ENCODE assay signal across 14 cellular contexts in the genomic region with DNA sequence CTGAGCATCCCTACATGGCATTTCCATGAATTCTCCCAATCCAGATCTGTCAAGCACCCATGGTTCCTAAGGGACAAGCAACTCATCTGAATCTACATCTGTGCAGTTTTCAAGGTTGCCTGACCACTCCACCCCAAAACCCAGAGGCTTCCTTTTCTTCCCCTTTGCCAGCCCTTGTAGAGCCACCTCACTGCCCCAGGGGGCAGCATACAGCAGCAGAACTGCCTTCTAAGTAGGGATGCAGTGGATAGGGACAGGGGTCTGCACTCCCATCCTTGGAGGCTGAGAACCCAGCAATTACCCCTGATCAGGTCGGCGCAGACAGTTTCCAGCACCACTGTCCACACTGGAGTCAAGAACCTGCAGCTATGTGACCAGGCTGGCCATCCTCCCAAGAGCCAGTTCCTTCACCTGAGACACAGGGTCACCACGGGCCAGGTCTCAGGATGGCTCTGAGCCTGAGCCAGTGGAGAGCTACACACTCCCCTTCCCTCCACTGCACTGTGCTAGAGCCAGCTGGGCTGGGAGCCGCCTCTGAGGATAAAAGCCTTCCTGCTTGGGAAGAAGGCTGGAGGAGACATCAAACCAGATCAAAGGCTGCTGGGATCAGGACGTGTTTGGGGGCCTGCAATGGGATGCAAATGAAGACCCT.
DNase-seq lines count a peak whose midpoint lies in the region; ATAC-seq, FAIRE-seq and TF ChIP-seq lines count a peak whose summit lies in the region.
"Had no signal": no experiment of that assay in that cellular context is flagged by ENCODE, and none has a peak within 500 bp of the region (broad histone marks: within the 10 kb centered on the region; RNA-seq: fewer than 3 reads in every experiment).

No MANE protein-coding gene starts in this region.

- H3K9ac ChIP-seq in adipocyte (ENCODE audit: low read length), result no peak overlapping the region

- peaks cover 63% of the 10 kb centered on the region for H3K27me3 ChIP-seq in adipocyte (replicated peaks; ENCODE audit: control insufficient read depth, insufficient read depth, low read length)
- H3K27me3 ChIP-seq in SJCRH30, result no peaks in the 10 kb centered on the region
- peaks cover 0 to 29% (median 0%) of the 10 kb centered on the region in 7 donors for H3K27me3 ChIP-seq in spleen (replicated peaks in 1 of 7)

- H3K9me3 Mint-ChIP-seq in Calu3 (ENCODE audit: low read depth, unreplicated experiment) (no peaks in the 10 kb centered on the region), HFFc6 (no peaks in the 10 kb centered on the region)
- H3K9me3 Mint-ChIP-seq: activated B cell treated with CpG ODN at 0.5 μM for 24 hours had no signal

- TF ChIP-seq CTCF in Calu3 (IDR thresholded peaks at IDR 0.05; ENCODE audit: unreplicated experiment) (peak; percentile 65), HFFc6 (IDR thresholded peaks at IDR 0.05) (peak; percentile 63), spleen (IDR thresholded peaks at IDR 0.05 in 8 of 11, conservative IDR thresholded peaks at IDR 0.05 in 3 of 11) (no peak)

- no peak overlapping the region for H3K4me3 Mint-ChIP-seq in Calu3 (ENCODE audit: low read depth, unreplicated experiment)
- H3K4me3 Mint-ChIP-seq in HFFc6, result no peak overlapping the region
- H3K4me3 Mint-ChIP-seq: activated B cell treated with CpG ODN at 0.5 μM for 24 hours; activated naive CD4-positive, alpha-beta T cell treated with anti-CD3 and anti-CD28 coated beads, Interleukin-2, amount 10 ng/mL, durations not matched to agents 7 days and 5 days; stimulated activated naive B cell treated with anti-CD40 and anti-IgM and Interleukin-4, amounts not matched to agents 10 μg/mL and 1 μg/mL and 100 μg/mL, for 72 hours had no signal

- 41 to 64% (median 53%) methylated on average over 5 of the region's 5 CpGs for WGBS in spleen, 5 donors

- H3K4me1 ChIP-seq in adipocyte (ENCODE audit: control insufficient read depth, insufficient read depth, low read length) (no peaks in the 10 kb centered on the region), SJCRH30 (no peaks in the 10 kb centered on the region), spleen (no peaks in the 10 kb centered on the region)

- intact Hi-C loops in Calu3 (cut with micrococcal nuclease; ENCODE audit: unreplicated experiment) (loop anchor here (10.0 kb wide), 1 partner anchor 52 kb away; no protein-coding TSS in a partner anchor), spleen (cut with DNase I; ENCODE audit: low total_unique reads) (no loop called here)

- BruUV-seq in Calu3 (replicated peaks; lab: Mats Ljungman, UMichigan), result no TSS peak

- DNase-seq in Calu3, result peak; percentile 26
- DNase-seq in HFFc6, result no peak
- peak; percentile 6 for DNase-seq in adipocyte (ENCODE audit: low read depth)
- peak; percentile 19 for DNase-seq in kidney tubule cell (ENCODE audit: low spot score)
- no peak for DNase-seq in SJCRH30
- no peak for DNase-seq in spleen
- DNase-seq in HTR-8/SVneo (ENCODE audit: insufficient read length, low spot score), result no peak
- DNase-seq: activated B cell treated with CpG ODN at 0.5 μM for 24 hours; activated naive CD4-positive, alpha-beta T cell treated with anti-CD3 and anti-CD28 coated beads, Interleukin-2, amount 10 ng/mL, durations not matched to agents 7 days and 5 days; KG1; stimulated activated naive B cell treated with anti-CD40 and anti-IgM and Interleukin-4, amounts not matched to agents 10 μg/mL and 1 μg/mL and 100 μg/mL, for 72 hours had no signal

- H3K4me1 Mint-ChIP-seq in Calu3 (ENCODE audit: low read depth, unreplicated experiment) (no peaks in the 10 kb centered on the region), HFFc6 (ENCODE audit: low read depth) (no peaks in the 10 kb centered on the region)
- H3K4me1 Mint-ChIP-seq: activated B cell treated with CpG ODN at 0.5 μM for 24 hours; activated naive CD4-positive, alpha-beta T cell treated with anti-CD3 and anti-CD28 coated beads, Interleukin-2, amount 10 ng/mL, durations not matched to agents 7 days and 5 days; stimulated activated naive B cell treated with anti-CD40 and anti-IgM and Interleukin-4, amounts not matched to agents 10 μg/mL and 1 μg/mL and 100 μg/mL, for 72 hours had no signal

- H3K27ac Mint-ChIP-seq in Calu3 (ENCODE audit: unreplicated experiment) (no peak overlapping the region), HFFc6 (no peak overlapping the region)
- H3K27ac Mint-ChIP-seq: activated B cell treated with CpG ODN at 0.5 μM for 24 hours; activated naive CD4-positive, alpha-beta T cell treated with anti-CD3 and anti-CD28 coated beads, Interleukin-2, amount 10 ng/mL, durations not matched to agents 7 days and 5 days; stimulated activated naive B cell treated with anti-CD40 and anti-IgM and Interleukin-4, amounts not matched to agents 10 μg/mL and 1 μg/mL and 100 μg/mL, for 72 hours had no signal

- H3K27ac ChIP-seq in SJCRH30 (no peak overlapping the region), spleen (no peak overlapping the region)
- H3K27ac ChIP-seq: skin epidermis had no signal

- H3K27me3 Mint-ChIP-seq in Calu3 (ENCODE audit: unreplicated experiment) (peaks cover 100% of the 10 kb centered on the region), HFFc6 (ENCODE audit: insufficient read depth) (peaks cover 22% of the 10 kb centered on the region)

- CTCF ChIA-PET in Calu3 (lab: Charles Lee), result interaction anchor here (0.6 kb wide), 1 partner anchor 96 kb away, joined by 3 read pairs; no protein-coding TSS in a partner anchor

- no peak for FAIRE-seq in HTR-8/SVneo (lab: Jason Lieb, UNC)

- no peak for ATAC-seq in HG03135 (IDR thresholded peaks at IDR 0.05; ENCODE audit: unreplicated experiment)
- ATAC-seq: esophagus mucosa had no signal

- H3K4me3 ChIP-seq in adipocyte (ENCODE audit: low read length) (no peak overlapping the region), SJCRH30 (no peak overlapping the region), spleen (no peak overlapping the region)
- H3K4me3 ChIP-seq: skin epidermis had no signal

- H3K36me3 Mint-ChIP-seq in Calu3 (ENCODE audit: insufficient read depth, unreplicated experiment) (no peaks in the 10 kb centered on the region), HFFc6 (ENCODE audit: low read depth) (no peaks in the 10 kb centered on the region)
- H3K36me3 Mint-ChIP-seq: activated naive CD4-positive, alpha-beta T cell treated with anti-CD3 and anti-CD28 coated beads, Interleukin-2, amount 10 ng/mL, durations not matched to agents 7 days and 5 days; stimulated activated naive B cell treated with anti-CD40 and anti-IgM and Interleukin-4, amounts not matched to agents 10 μg/mL and 1 μg/mL and 100 μg/mL, for 72 hours had no signal

- no peak for TF ChIP-seq POLR2A in spleen (IDR thresholded peaks at IDR 0.05)

- H3K36me3 ChIP-seq in adipocyte (ENCODE audit: control insufficient read depth, insufficient read depth, low read length, severe bottlenecking) (no peaks in the 10 kb centered on the region), SJCRH30 (no peaks in the 10 kb centered on the region), spleen (no peaks in the 10 kb centered on the region)

- H3K9me3 ChIP-seq in adipocyte (ENCODE audit: control insufficient read depth, low read length) (no peaks in the 10 kb centered on the region), SJCRH30 (replicated peaks) (no peaks in the 10 kb centered on the region), spleen (no peaks in the 10 kb centered on the region)

Comparison
In these comparisons a context has a peak if more than half of its experiments do, and no peak if none do; other contexts are left out.
1. DNase-seq: peak in Calu3 (single experiment), adipocyte (single experiment) and kidney tubule cell (single experiment); none in HFFc6 (single experiment), SJCRH30 (0 of 2), spleen (single experiment) and HTR-8/SVneo (single experiment).
2. CTCF ChIP-seq: peak in Calu3 (single experiment) and HFFc6 (single experiment); none in spleen (0 of 11).